In the genomic region with DNA sequence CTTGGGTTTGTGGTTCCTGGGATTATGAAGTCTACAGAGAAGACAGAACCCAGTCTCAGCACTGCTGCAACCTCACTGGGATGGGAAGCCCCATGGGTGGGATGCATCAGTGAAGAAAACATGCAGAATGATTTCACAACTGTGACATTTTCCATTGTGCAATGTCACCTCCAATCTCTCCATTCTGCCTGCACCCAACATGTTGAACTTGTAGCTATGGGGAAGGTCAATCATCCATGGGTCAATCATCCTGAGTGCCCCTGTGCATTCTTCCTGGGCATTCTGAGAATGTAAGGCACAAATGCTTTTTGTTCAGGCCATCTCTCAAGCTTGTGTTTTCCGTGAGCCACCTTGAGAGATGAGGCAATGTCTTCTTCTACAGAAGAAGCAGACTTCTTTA, we compare ENCODE assay signal across 15 cellular contexts.
DNase-seq lines count a peak whose midpoint lies in the region; ATAC-seq, FAIRE-seq and TF ChIP-seq lines count a peak whose summit lies in the region.
"Had no signal": no experiment of that assay in that cellular context is flagged by ENCODE, and none has a peak within 500 bp of the region (broad histone marks: within the 10 kb centered on the region; RNA-seq: fewer than 3 reads in every experiment).

No MANE protein-coding gene starts in this region.

- H2AFZ ChIP-seq in osteoblast (ENCODE audit: low read length): no peak overlapping the region

- no peak for DNase-seq in HFFc6
- peak; percentile 41 for DNase-seq in MV-4-11 (lab: John Stamatoyannopoulos, UW)
- peak; percentile 30 for DNase-seq in fibroblast of gingiva (ENCODE audit: low read depth)
- no peak for DNase-seq in osteoblast (ENCODE audit: insufficient read length, low spot score, missing footprints)
- no peak for DNase-seq in HEK293T (ENCODE audit: extremely low spot score)
- DNase-seq in HTR-8/SVneo (ENCODE audit: insufficient read length, low spot score): no peak
- DNase-seq: BE2C; CD4-positive, alpha-beta memory T cell; DMS79; GOT3; H9 had no signal

- H3K27me3 Mint-ChIP-seq in HFFc6 (ENCODE audit: insufficient read depth): no peaks in the 10 kb centered on the region; the same call in 1 of the 2 replicates

- TF ChIP-seq CTCF in HFFc6 (IDR thresholded peaks at IDR 0.05) (no peak), osteoblast (IDR thresholded peaks at IDR 0.05; ENCODE audit: extremely low read depth, low read depth, low read length) (no peak)

- POLR2A ChIA-PET in HEK293T (lab: Yijun Ruan, JAX): no interaction called here

- no peak for FAIRE-seq in HTR-8/SVneo (lab: Jason Lieb, UNC)
- FAIRE-seq: A204.1, GM12878 had no signal

- CTCF ChIA-PET in HEK293T (lab: Yijun Ruan, JAX): no interaction called here

- no peaks in the 10 kb centered on the region for H3K9me3 ChIP-seq in osteoblast (ENCODE audit: low read depth, low read length)
- H3K9me3 ChIP-seq: BE2C had no signal

- H4K20me1 ChIP-seq in osteoblast (ENCODE audit: insufficient read depth, low read length): no peaks in the 10 kb centered on the region

- no peak overlapping the region for H3K4me3 ChIP-seq in osteoblast (ENCODE audit: insufficient read depth, low read length)
- H3K4me3 ChIP-seq: GM12878 had no signal

- peak overlapping the region; percentile 97 for H3K27ac ChIP-seq in osteoblast (ENCODE audit: low read depth, low read length)
- H3K27ac ChIP-seq: C4-2B had no signal

- peak overlapping the region; percentile 88 for H3K27ac Mint-ChIP-seq in HFFc6
- H3K27ac Mint-ChIP-seq: CD4-positive, alpha-beta memory T cell; H9 had no signal

- peaks cover 25% of the 10 kb centered on the region for H3K4me1 ChIP-seq in osteoblast (ENCODE audit: insufficient read depth, low read length)
- H3K4me1 ChIP-seq: BE2C had no signal

- peaks cover 25% of the 10 kb centered on the region for H3K36me3 Mint-ChIP-seq in HFFc6 (ENCODE audit: low read depth)
- H3K36me3 Mint-ChIP-seq: CD4-positive, alpha-beta memory T cell had no signal

- no peak for ATAC-seq in GM18502 (IDR thresholded peaks at IDR 0.05; ENCODE audit: poor library complexity, unreplicated experiment)
- ATAC-seq: GM12878 had no signal

- H3K4me3 Mint-ChIP-seq in HFFc6: no peak overlapping the region
- H3K4me3 Mint-ChIP-seq: CD4-positive, alpha-beta memory T cell; H9 had no signal

- H3K27me3 ChIP-seq in osteoblast (ENCODE audit: insufficient read depth, low read length): no peaks in the 10 kb centered on the region
- H3K27me3 ChIP-seq: BE2C had no signal

- H3K4me1 Mint-ChIP-seq in HFFc6 (ENCODE audit: low read depth): peaks cover 68% of the 10 kb centered on the region
- H3K4me1 Mint-ChIP-seq: CD4-positive, alpha-beta memory T cell; H9 had no signal

- H3K4me2 ChIP-seq in osteoblast (ENCODE audit: insufficient read depth, low read length): no peak overlapping the region

- H3K36me3 ChIP-seq in osteoblast (ENCODE audit: insufficient read depth, low read length): no peaks in the 10 kb centered on the region
- H3K36me3 ChIP-seq: BE2C had no signal

- no peaks in the 10 kb centered on the region; the same call in 1 of the 2 replicates for H3K9me3 Mint-ChIP-seq in HFFc6

- no peaks in the 10 kb centered on the region for H3K79me2 ChIP-seq in osteoblast (ENCODE audit: insufficient read depth, low read length)

TF ChIP-seq in HEK293T, 16 proteins besides CTCF, POLR2A, EP300 and RAD21:
- TF ChIP-seq LEF1 (IDR thresholded peaks at IDR 0.05; ENCODE audit: borderline replicate concordance): no peak
- no peak for TF ChIP-seq FOXA1 (IDR thresholded peaks at IDR 0.05)
- TF ChIP-seq FOXM1 (IDR thresholded peaks at IDR 0.05; ENCODE audit: borderline replicate concordance): no peak
- no peak for TF ChIP-seq BHLHE40 (IDR thresholded peaks at IDR 0.05; ENCODE audit: borderline replicate concordance)
- TF ChIP-seq FOXK2 (IDR thresholded peaks at IDR 0.05): no peak
- no peak for TF ChIP-seq NFRKB (IDR thresholded peaks at IDR 0.05)
- no peak for TF ChIP-seq L3MBTL2 (conservative IDR thresholded peaks at IDR 0.05)
- TF ChIP-seq HDGF (IDR thresholded peaks at IDR 0.05; ENCODE audit: borderline replicate concordance): no peak

Comparison
In these comparisons a context has a peak if more than half of its experiments do, and no peak if none do; other contexts are left out.
1. DNase-seq: peak in MV-4-11 (single experiment) and fibroblast of gingiva (single experiment); none in HFFc6 (single experiment), osteoblast (single experiment), HEK293T (single experiment) and HTR-8/SVneo (single experiment).